19 cellular contexts compared by ENCODE assay signal in the genomic region with DNA sequence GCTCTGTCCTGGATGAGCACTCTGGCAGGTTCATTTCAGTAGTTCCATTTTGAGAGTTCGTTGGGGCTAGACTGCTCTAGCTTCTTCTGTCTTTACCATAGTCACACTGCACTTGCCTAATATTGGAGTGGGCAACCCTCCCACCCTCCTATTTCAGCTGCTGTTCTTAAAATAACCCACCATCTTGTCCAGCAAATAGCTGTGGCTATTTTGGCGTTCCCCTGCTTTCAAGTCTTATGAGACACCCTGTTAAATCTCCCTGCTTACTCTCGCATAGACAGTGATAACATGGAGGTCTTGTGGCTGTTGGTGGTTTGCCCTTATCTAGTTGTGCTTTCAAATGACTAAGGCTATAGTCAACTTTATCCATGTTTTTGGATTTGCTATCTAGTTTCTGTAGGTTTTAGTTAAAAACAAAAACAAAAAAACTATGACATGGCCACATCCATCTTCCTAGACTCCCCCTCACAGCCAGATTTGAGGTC.
DNase-seq lines count a peak whose midpoint lies in the region; ATAC-seq and TF ChIP-seq lines count a peak whose summit lies in the region.
"Had no signal": no experiment of that assay in that cellular context is flagged by ENCODE, and none has a peak within 500 bp of the region (broad histone marks: within the 10 kb centered on the region; RNA-seq: fewer than 3 reads in every experiment).

No MANE protein-coding gene starts in this region.

- intact Hi-C loops in Caco-2 (cut with micrococcal nuclease; ENCODE audit: unreplicated experiment), result no loop called here
- intact Hi-C loops in left ventricle myocardium inferior (cut with micrococcal nuclease), result no loop called here

- H3K23ac ChIP-seq in mesendoderm (ENCODE audit: low read length), result no peak overlapping the region

- H3K9ac ChIP-seq in mesendoderm (ENCODE audit: low read length), result no peak overlapping the region
- H3K9ac ChIP-seq: KMS-11 had no signal

- no peak for DNase-seq in Caco-2
- DNase-seq in activated naive CD8-positive, alpha-beta T cell treated with anti-CD3 and anti-CD28 coated beads for 36 hours, result peak; percentile 2
- DNase-seq in left ventricle myocardium inferior, result no peak
- DNase-seq in mesendoderm, result no peak
- no peak for DNase-seq in nucleus accumbens (lab: John Stamatoyannopoulos, UW)
- DNase-seq in NCI-H1417 (lab: John Stamatoyannopoulos, UW), result no peak
- DNase-seq: activated CD8-positive, alpha-beta memory T cell treated with anti-CD3 and anti-CD28 coated beads for 24 hours; activated effector memory CD4-positive, alpha-beta T cell treated with anti-CD3 and anti-CD28 coated beads, Interleukin-2, amount 50 U/mL, for 16 hours; head of caudate nucleus; NCI-H1092 treated with DMSO at 0.1 percent for 48 hours; NCI-H2171; RPMI8226; SW 1271 had no signal

- H2BK120ac ChIP-seq in mesendoderm (ENCODE audit: low read depth, low read length), result no peak overlapping the region

- H2BK15ac ChIP-seq in mesendoderm (replicated peaks; ENCODE audit: low read depth), result no peak overlapping the region

- H3K9me3 ChIP-seq in Caco-2, result 0 out of 2 replicates have a peak, but pooled peaks cover 6% of the 10 kb centered on the region
- H3K9me3 ChIP-seq in left ventricle myocardium inferior (replicated peaks), result peaks cover 14% of the 10 kb centered on the region

- H3K4me1 Mint-ChIP-seq in Caco-2 (ENCODE audit: low read depth, unreplicated experiment), result no peaks in the 10 kb centered on the region
- H3K4me1 Mint-ChIP-seq in activated naive CD8-positive, alpha-beta T cell treated with anti-CD3 and anti-CD28 coated beads for 36 hours, result no peaks in the 10 kb centered on the region

- BruUV-seq in Caco-2 (replicated peaks; lab: Mats Ljungman, UMichigan), result TSS peak; percentile 10

- POLR2A ChIA-PET in Caco-2 (lab: Charles Lee), result no interaction called here

- H3K4ac ChIP-seq in mesendoderm (ENCODE audit: low read depth, low read length), result no peak overlapping the region

- peaks cover 61% of the 10 kb centered on the region for H3K36me3 Mint-ChIP-seq in Caco-2 (ENCODE audit: insufficient read depth, unreplicated experiment)
- H3K36me3 Mint-ChIP-seq in activated naive CD8-positive, alpha-beta T cell treated with anti-CD3 and anti-CD28 coated beads for 36 hours, result peaks cover 40% of the 10 kb centered on the region

- H3K4me2 ChIP-seq in mesendoderm (ENCODE audit: low read length), result no peak overlapping the region
- H3K4me2 ChIP-seq: KMS-11 had no signal

- no peaks in the 10 kb centered on the region for H3K4me1 ChIP-seq in Caco-2
- peaks cover 17% of the 10 kb centered on the region for H3K4me1 ChIP-seq in left ventricle myocardium inferior
- no peaks in the 10 kb centered on the region for H3K4me1 ChIP-seq in mesendoderm (ENCODE audit: control insufficient read depth, low read depth, low read length)
- H3K4me1 ChIP-seq: ascending aorta had no signal

- H2BK5ac ChIP-seq in mesendoderm (ENCODE audit: low read length), result no peak overlapping the region

- H3K56ac ChIP-seq in mesendoderm (ENCODE audit: low read length), result no peak overlapping the region

- H3K36me3 ChIP-seq in Caco-2 (ENCODE audit: control insufficient read depth, insufficient read depth, low read length), result peaks cover 3% of the 10 kb centered on the region; the same call in 1 of the 2 replicates
- peaks cover 25% of the 10 kb centered on the region for H3K36me3 ChIP-seq in left ventricle myocardium inferior
- no peaks in the 10 kb centered on the region for H3K36me3 ChIP-seq in mesendoderm (ENCODE audit: control insufficient read depth, insufficient read depth, low read length)

- CTCF ChIA-PET in Caco-2 (lab: Charles Lee), result no interaction called here

- no peak overlapping the region for H3K4me3 Mint-ChIP-seq in Caco-2 (ENCODE audit: unreplicated experiment)
- H3K4me3 Mint-ChIP-seq in activated naive CD8-positive, alpha-beta T cell treated with anti-CD3 and anti-CD28 coated beads for 36 hours, result no peak overlapping the region
- H3K4me3 Mint-ChIP-seq: dendritic cell treated with granulocyte-macrophage colony-stimulating factor and Interleukin-4, amounts not matched to agents 40 ng/mL and 50 ng/mL, for 4 days had no signal

- peaks cover 6% of the 10 kb centered on the region for H3K79me1 ChIP-seq in mesendoderm (ENCODE audit: low read length)

- no peak overlapping the region for H4K5ac ChIP-seq in mesendoderm (ENCODE audit: low read length)

- no peak overlapping the region for H4K8ac ChIP-seq in mesendoderm (ENCODE audit: low read depth, low read length)

- no peak overlapping the region for H3K18ac ChIP-seq in mesendoderm (ENCODE audit: low read length)

- H3K27ac Mint-ChIP-seq in Caco-2 (ENCODE audit: unreplicated experiment), result no peak overlapping the region
- H3K27ac Mint-ChIP-seq in activated naive CD8-positive, alpha-beta T cell treated with anti-CD3 and anti-CD28 coated beads for 36 hours, result no peak overlapping the region
- H3K27ac Mint-ChIP-seq: dendritic cell treated with granulocyte-macrophage colony-stimulating factor and Interleukin-4, amounts not matched to agents 40 ng/mL and 50 ng/mL, for 4 days had no signal

- peaks cover 28% of the 10 kb centered on the region for H3K9me3 Mint-ChIP-seq in Caco-2 (ENCODE audit: unreplicated experiment)
- H3K9me3 Mint-ChIP-seq in activated naive CD8-positive, alpha-beta T cell treated with anti-CD3 and anti-CD28 coated beads for 36 hours, result peaks cover 18% of the 10 kb centered on the region

- H3K27ac ChIP-seq in left ventricle myocardium inferior (replicated peaks) (peak overlapping the region; percentile 52), mesendoderm (ENCODE audit: low read depth, low read length) (no peak overlapping the region)
- H3K27ac ChIP-seq: ascending aorta, KMS-11, VCaP had no signal

- H2AK5ac ChIP-seq in mesendoderm (ENCODE audit: low read length), result no peak overlapping the region

- WGBS in mesendoderm (ENCODE audit: extremely low coverage, insufficient coverage, low lambda C conversion rate), result no CpG with 5 or more reads among the region's 3 CpGs

- no peaks in the 10 kb centered on the region for H3K27me3 ChIP-seq in Caco-2 (replicated peaks; ENCODE audit: control insufficient read depth, insufficient read depth, low read length)
- no peaks in the 10 kb centered on the region for H3K27me3 ChIP-seq in left ventricle myocardium inferior (ENCODE audit: low read depth)
- no peaks in the 10 kb centered on the region for H3K27me3 ChIP-seq in mesendoderm (ENCODE audit: insufficient read depth, low read length, poor library complexity)
- H3K27me3 ChIP-seq: ascending aorta had no signal

- H3K4me3 ChIP-seq in Caco-2 (ENCODE audit: low read depth, low read length), result no peak overlapping the region
- H3K4me3 ChIP-seq in left ventricle myocardium inferior, result no peak overlapping the region
- H3K4me3 ChIP-seq in mesendoderm (ENCODE audit: low read length), result no peak overlapping the region
- H3K4me3 ChIP-seq: ascending aorta had no signal

- ATAC-seq in GM18868 (IDR thresholded peaks at IDR 0.05; ENCODE audit: unreplicated experiment) (peak; percentile 79), HG02973 (IDR thresholded peaks at IDR 0.05; ENCODE audit: unreplicated experiment) (no peak)

- peaks cover 4% of the 10 kb centered on the region for H3K79me2 ChIP-seq in mesendoderm (ENCODE audit: control insufficient read depth, insufficient read depth, low read length)

- no peak for TF ChIP-seq CTCF in Caco-2 (IDR thresholded peaks at IDR 0.05; ENCODE audit: insufficient read depth in 1 of 2, low read depth in 1 of 2, low read length in 1 of 2, severe bottlenecking in 1 of 2, unreplicated experiment in 1 of 2)
- no peak for TF ChIP-seq CTCF in left ventricle myocardium inferior (IDR thresholded peaks at IDR 0.05; ENCODE audit: borderline replicate concordance)

- no peaks in the 10 kb centered on the region for H3K27me3 Mint-ChIP-seq in Caco-2 (ENCODE audit: insufficient read depth, unreplicated experiment)
- peaks cover 3% of the 10 kb centered on the region for H3K27me3 Mint-ChIP-seq in activated naive CD8-positive, alpha-beta T cell treated with anti-CD3 and anti-CD28 coated beads for 36 hours
